ENCODE assay signal across 1 cellular context in the genomic region with DNA sequence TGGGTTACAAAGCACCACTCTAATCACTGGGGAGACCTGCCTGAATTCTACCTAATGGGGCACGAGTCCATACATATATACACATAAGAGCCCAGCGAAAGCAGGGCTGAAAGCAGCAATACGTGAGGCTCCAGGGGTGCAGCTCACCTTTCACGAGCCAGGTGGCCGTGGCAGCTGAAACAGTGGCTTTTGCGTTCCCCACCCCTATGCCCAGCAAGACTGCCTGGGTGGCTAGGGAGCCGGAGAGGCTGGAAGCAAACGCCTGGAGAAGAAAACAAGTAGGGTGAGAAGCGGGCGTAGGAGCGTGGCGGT.
TF ChIP-seq lines count a peak whose summit lies in the region.

No MANE protein-coding gene starts in this region.

TF ChIP-seq in IMR-90, 13 proteins besides CTCF, POLR2A, EP300 and RAD21 (continued from another document):
- TF ChIP-seq CHD1 (IDR thresholded peaks at IDR 0.05; ENCODE audit: low read depth, low read length) (no peak), NFE2L2 (IDR thresholded peaks at IDR 0.05; ENCODE audit: low read depth, low read length) (no peak), SMC3 (IDR thresholded peaks at IDR 0.05; ENCODE audit: low read depth, low read length) (no peak), RCOR1 (IDR thresholded peaks at IDR 0.05; ENCODE audit: insufficient replicate concordance, low read length) (no peak)
